9 cellular contexts compared by ENCODE assay signal in genomic region chr13:95536629-95537241, GRCh38. TPM values are rescaled to one million over a fixed set of nuclear protein-coding genes. Genes with fewer than 3 reads are reported as not detected.
DNase-seq lines count a peak whose midpoint lies in the region; ATAC-seq, FAIRE-seq and TF ChIP-seq lines count a peak whose summit lies in the region.
"Had no signal": no experiment of that assay in that cellular context is flagged by ENCODE, and none has a peak within 500 bp of the region (broad histone marks: within the 10 kb centered on the region; RNA-seq: fewer than 3 reads in every experiment).

No MANE protein-coding gene starts in this region.

- ATAC-seq in pancreas, result peak; percentile 26 to 40 (median 34)
- no peak for ATAC-seq in GM21737 (IDR thresholded peaks at IDR 0.05; ENCODE audit: unreplicated experiment)
- ATAC-seq in HG02970 (IDR thresholded peaks at IDR 0.05; ENCODE audit: low FRiP score, unreplicated experiment), result no peak
- ATAC-seq: naive thymus-derived CD8-positive, alpha-beta T cell had no signal

- no peaks in the 10 kb centered on the region for H3K9me3 ChIP-seq in breast epithelium
- no peaks in the 10 kb centered on the region for H3K9me3 ChIP-seq in pancreas

- H3K4me1 ChIP-seq in breast epithelium (no peaks in the 10 kb centered on the region), pancreas (peaks cover 36 to 65% (median 40%) of the 10 kb centered on the region in 3 donors)

- H3K27ac ChIP-seq in breast epithelium (no peak overlapping the region), pancreas (peak overlapping the region in 3 of 4 donors; percentile 56 to 70 (median 64))

- H3K36me3 ChIP-seq in breast epithelium, result no peaks in the 10 kb centered on the region
- no peaks in the 10 kb centered on the region for H3K36me3 ChIP-seq in pancreas

- intact Hi-C loops in breast epithelium (cut with DNase I; ENCODE audit: low total_unique reads) (no loop called here), pancreas (cut with DNase I) (no loop called here)

- WGBS in pancreas, 2 donors, result 3% methylated on average over 6 of the region's 6 CpGs

- TF ChIP-seq POLR2A in GM12892 (IDR thresholded peaks at IDR 0.05; ENCODE audit: low read depth, low read length) (no peak), breast epithelium (IDR thresholded peaks at IDR 0.05) (no peak)

- peaks cover 0 to 4% of the 10 kb centered on the region in 2 donors for H3K27me3 ChIP-seq in breast epithelium
- H3K27me3 ChIP-seq in pancreas, result no peaks in the 10 kb centered on the region

- DNase-seq in GM12892 (ENCODE audit: insufficient read length), result no peak
- DNase-seq in NCI-H146 treated with DMSO at 0.1 percent for 48 hours (lab: John Stamatoyannopoulos, UW; ENCODE audit: unreplicated experiment), result peak; percentile 36
- no peak for DNase-seq in breast epithelium (ENCODE audit: low spot score in 2 of 2)
- peak in 3 of 6 donors; percentile 46 to 73 (median 73) for DNase-seq in pancreas
- DNase-seq in stimulated activated CD4-positive, alpha-beta T cell treated with anti-CD3 and anti-CD28 coated beads, Interleukin-12 subunit alpha, Interleukin-12 subunit beta, amount 100 ng/mL, for 4 hours, result no peak
- no peak for DNase-seq in GM19238 (ENCODE audit: insufficient read length, low spot score)

- peak; percentile 44 for FAIRE-seq in GM12892 (lab: Jason Lieb, UNC)
- peak; percentile 82 for FAIRE-seq in pancreas (lab: Jason Lieb, UNC)

- no peak overlapping the region for H3K4me3 ChIP-seq in breast epithelium
- no peak overlapping the region for H3K4me3 ChIP-seq in pancreas

- TF ChIP-seq CTCF in breast epithelium (IDR thresholded peaks at IDR 0.05) (peak in 2 of 3 donors; percentile 19 to 26), pancreas (IDR thresholded peaks at IDR 0.05) (peak in 3 of 4 donors; percentile 10 to 31 (median 30))

RNA-seq across cellular contexts. Expression of gene CLDN10, which starts 15.8 kb away (rescaled TPM):
- polyA plus RNA-seq in GM12892 (2012; ENCODE audit: missing spikeins), result 0.32 TPM
- total RNA-seq in breast epithelium (1 to 10 TPM in 2 of 3 donors, under 1 TPM in 1; 0.64 to 2.0 (median 1.0) TPM), pancreas (100 to 1,000 TPM in 2 of 6 donors, 10 to 100 TPM in 4; 83.8 to 174 (median 96.2) TPM)
- polyA plus RNA-seq in pancreas, result 100 to 1,000 TPM in 1 of 2 donors, 10 to 100 TPM in 1; 96.5 to 258 TPM
- total RNA-seq: naive thymus-derived CD8-positive, alpha-beta T cell had no signal
- polyA plus RNA-seq: naive thymus-derived CD8-positive, alpha-beta T cell had no signal

Comparison
In these comparisons a context has a peak if more than half of its experiments do, and no peak if none do; other contexts are left out.
1. H3K27ac ChIP-seq: peak in pancreas (3 of 4); none in breast epithelium (0 of 2).
2. ATAC-seq: peak in pancreas (4 of 4); none in GM21737 (single experiment) and HG02970 (single experiment).
3. RNA of gene CLDN10, which starts 15.8 kb away (total RNA-seq): 83.8 to 174 TPM in pancreas; 0.64 to 2.0 TPM in breast epithelium; every median in the first group is over 10 times any median in the second.